In the genomic region with DNA sequence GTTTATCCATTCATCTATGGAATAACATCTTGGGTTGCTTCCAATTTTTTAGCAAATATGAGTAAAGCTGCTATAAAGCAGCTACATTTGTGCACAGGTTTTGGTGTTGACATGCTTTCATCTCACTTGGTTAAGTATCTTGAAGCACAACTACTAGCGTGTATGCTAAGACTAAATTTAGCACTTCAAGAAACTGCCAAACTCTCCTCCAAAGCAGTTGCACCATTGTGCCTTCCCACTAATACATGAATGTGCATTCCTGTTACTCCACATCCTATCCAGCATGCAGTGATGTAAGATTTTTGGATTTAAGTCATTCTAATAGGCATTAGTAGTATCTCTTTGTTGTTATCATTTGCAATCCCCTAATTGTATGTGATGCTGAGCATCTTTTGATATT, we compare ENCODE assay signal across 21 cellular contexts.
"Had no signal": no experiment of that assay in that cellular context is flagged by ENCODE, and none has a peak within 500 bp of the region (broad histone marks: within the 10 kb centered on the region; RNA-seq: fewer than 3 reads in every experiment).

No MANE protein-coding gene starts in this region.

- H3K27ac ChIP-seq: SJCRH30, SK-N-MC had no signal

- H3K4me1 ChIP-seq: SJCRH30 had no signal

- H3K4me3 ChIP-seq: MG63, SJCRH30, SK-N-MC had no signal

- H3K9me3 ChIP-seq: MG63, SJCRH30 had no signal

- ATAC-seq: HepG2 had no signal

- H3K27me3 ChIP-seq: MG63, SJCRH30 had no signal

- H3K36me3 ChIP-seq: MG63, SJCRH30 had no signal

- DNase-seq: IMR-90, Karpas-422, KG1, MG63, NCI-H1092, NCI-H1105 treated with DMSO at 0.1 percent for 48 hours, NCI-H1417 treated with DMSO at 0.1 percent for 48 hours, NCI-H146, NCI-H1694 treated with DMSO at 0.1 percent for 48 hours, NCI-H1930, NCI-H2081, NCI-H2107, NCI-H2227 treated with DMSO at 0.1 percent for 48 hours, NCI-H524 treated with DMSO at 0.1 percent for 48 hours, NCI-H69, NCI-H774, RPMI8226, SHP77 treated with DMSO at 0.1 percent for 48 hours, SJCRH30 had no signal
